ENCODE assay signal across 16 cellular contexts in the genomic region with DNA sequence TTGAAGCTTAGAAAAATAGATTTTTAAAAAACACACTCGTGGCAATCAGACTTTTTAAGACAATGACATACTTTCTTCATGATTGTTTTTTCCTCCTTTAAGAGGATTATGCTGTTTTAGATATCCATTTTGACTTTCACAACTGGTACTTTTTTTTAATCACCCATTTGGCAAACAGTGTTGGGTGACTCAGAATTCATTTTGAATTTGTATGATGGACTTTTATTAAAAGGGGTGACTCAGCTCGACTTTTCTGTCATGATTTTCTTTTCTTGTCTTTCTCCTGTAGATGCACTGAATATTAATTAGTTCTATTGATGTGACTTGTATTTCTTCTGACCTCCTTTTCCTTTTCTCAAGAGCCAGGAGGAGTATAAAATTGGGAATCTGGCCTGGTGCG. TPM values are rescaled to one million over a fixed set of nuclear protein-coding genes. Genes with fewer than 3 reads are reported as not detected.
DNase-seq lines count a peak whose midpoint lies in the region; ATAC-seq and TF ChIP-seq lines count a peak whose summit lies in the region.
"Had no signal": no experiment of that assay in that cellular context is flagged by ENCODE, and none has a peak within 500 bp of the region (broad histone marks: within the 10 kb centered on the region; RNA-seq: fewer than 3 reads in every experiment).

No MANE protein-coding gene starts in this region.

- ATAC-seq in omental fat pad (ENCODE audit: low FRiP score): peak; percentile 47
- no peak for ATAC-seq in HG03175 (IDR thresholded peaks at IDR 0.05; ENCODE audit: unreplicated experiment)
- no peak for ATAC-seq in GM21786 (IDR thresholded peaks at IDR 0.05; ENCODE audit: unreplicated experiment)
- ATAC-seq in GM21367 (IDR thresholded peaks at IDR 0.05; ENCODE audit: unreplicated experiment): no peak
- ATAC-seq: HepG2 had no signal

- CTCF ChIA-PET in BJ (lab: Yijun Ruan, JAX): interaction anchor here (0.6 to 1.0 kb wide), 2 partner anchors 14 to 128 kb away, joined by 3 to 5 read pairs; no protein-coding TSS in a partner anchor

- no peak for TF ChIP-seq CTCF in BJ (IDR thresholded peaks at IDR 0.05; ENCODE audit: insufficient read depth, low read depth, low read length)
- no peak for TF ChIP-seq CTCF in omental fat pad (IDR thresholded peaks at IDR 0.05)

- DNase-seq in BJ (ENCODE audit: low read depth) (peak; percentile 43), HT1080 (ENCODE audit: low read depth) (peak; percentile 4), amniotic epithelial cell (ENCODE audit: low read depth) (peak; percentile 14), omental fat pad (ENCODE audit: low spot score) (no peak), erythroblast (lab: John Stamatoyannopoulos, UW) (no peak)
- DNase-seq: DMS153; NCI-H1417 treated with DMSO at 0.1 percent for 48 hours; NCI-H2081; NCI-H526; NK-92 treated with Interleukin-12 subunit alpha and Interleukin-12 subunit beta, amount 100 ng/mL, for 24 hours; T-helper 1 cell had no signal

- H3K36me3 ChIP-seq in BJ (ENCODE audit: control insufficient read depth, insufficient read depth, low read length): no peaks in the 10 kb centered on the region

- no peak for TF ChIP-seq POLR2A in erythroblast (IDR thresholded peaks at IDR 0.05; ENCODE audit: low read length)

- no peak overlapping the region for H3K4me3 ChIP-seq in BJ (ENCODE audit: low read depth, low read length)

- no peaks in the 10 kb centered on the region for H3K27me3 ChIP-seq in BJ (ENCODE audit: control insufficient read depth, insufficient read depth, low read length)

- POLR2A ChIA-PET in BJ (lab: Charles Lee): no interaction called here

RNA-seq across cellular contexts. Expression of a gene that starts 44.7 kb away (rescaled TPM):
- 14.6 and 29.1 TPM in 2 replicates for polyA plus RNA-seq in BJ (2011; rRNA removed)
- polyA minus RNA-seq in BJ (2011; rRNA and poly(A)+ RNA removed): 24.8 and 31.3 TPM in 2 replicates
- 0.80 and 1.3 TPM in 2 replicates for total RNA-seq in HT1080 (2014; rRNA removed; shearing (Covaris generic))
- 19.6 and 20.7 TPM in 2 replicates for polyA plus RNA-seq in HT1080 (2015; cell fraction: cytosol; rRNA removed)
- polyA plus RNA-seq in HT1080 (2015; cell fraction: nucleus; rRNA removed): 11.5 and 13.8 TPM in 2 replicates
- 1 to 10 TPM; 1.2 to 4.3 (median 2.8) TPM for total RNA-seq in omental fat pad
- total RNA-seq: G401, HepG2 had no signal
- polyA plus RNA-seq: HepG2 had no signal

Comparison
In these comparisons a context has a peak if more than half of its experiments do, and no peak if none do; other contexts are left out.
1. DNase-seq: peak in BJ (single experiment), HT1080 (single experiment) and amniotic epithelial cell (single experiment); none in omental fat pad (single experiment) and erythroblast (0 of 2).